Comparison of ENCODE assay signal across 25 cellular contexts in the genomic region with DNA sequence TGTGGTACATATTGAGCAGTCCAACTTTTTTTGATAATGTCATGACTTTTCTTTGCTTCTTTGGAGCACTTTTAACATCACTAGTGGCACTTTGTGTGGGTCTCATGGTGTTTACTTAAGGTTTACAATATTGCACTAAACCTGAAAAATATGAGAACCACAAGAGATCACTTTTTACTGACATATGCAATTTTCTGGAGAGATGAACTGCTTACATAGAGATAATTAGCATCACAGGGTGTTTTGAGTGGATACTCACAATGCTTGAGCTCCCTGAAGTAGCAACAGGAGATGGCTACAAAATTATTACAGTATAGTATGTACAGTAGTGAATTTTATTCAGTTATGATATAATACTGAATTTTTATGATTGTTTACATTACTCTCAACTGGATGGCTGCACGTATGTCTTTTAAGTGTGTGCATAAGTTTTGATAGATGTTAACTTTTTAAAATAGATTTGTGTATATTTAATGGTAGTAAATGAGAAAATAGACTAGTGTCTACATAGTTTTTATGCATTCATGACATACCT. TPM values are rescaled to one million over a fixed set of nuclear protein-coding genes. Genes with fewer than 3 reads are reported as not detected.
DNase-seq lines count a peak whose midpoint lies in the region; ATAC-seq, FAIRE-seq and TF ChIP-seq lines count a peak whose summit lies in the region.
"Had no signal": no experiment of that assay in that cellular context is flagged by ENCODE, and none has a peak within 500 bp of the region (broad histone marks: within the 10 kb centered on the region; RNA-seq: fewer than 3 reads in every experiment).

No MANE protein-coding gene starts in this region.

- no peak for TF ChIP-seq RAD21 in GM12878 (IDR thresholded peaks at IDR 0.05; ENCODE audit: insufficient read depth, low read depth, low read length)

- BruUV-seq in GM12878 (replicated peaks; lab: Mats Ljungman, UMichigan): no TSS peak

- H3K79me2 ChIP-seq in GM12878 (ENCODE audit: control insufficient read depth, insufficient read depth, low read length) (peaks cover 67% of the 10 kb centered on the region), neural progenitor cell (ENCODE audit: low read depth) (peaks cover 100% of the 10 kb centered on the region), GM23248 (ENCODE audit: insufficient read depth) (peaks cover 99% of the 10 kb centered on the region)

- 50% methylated on average over 1 of the region's 1 CpG for WGBS in GM12878 (ENCODE audit: insufficient coverage, insufficient replicate concordance, low lambda C conversion rate, missing lambda C conversion rate)
- WGBS in GM23248 (ENCODE audit: low coverage in 1 of 2, low lambda C conversion rate in 2 of 2, missing lambda C conversion rate in 2 of 2), 2 experiments: 0% methylated on average over 1 of the region's 1 CpG

- H3K4me3 ChIP-seq in GM12878 (no peak overlapping the region), neural progenitor cell (no peak overlapping the region), coronary artery (no peak overlapping the region), GM23248 (no peak overlapping the region)
- H3K4me3 ChIP-seq: esophagus squamous epithelium had no signal

- no peak for DNase-seq in activated CD4-positive, alpha-beta memory T cell treated with anti-CD3 and anti-CD28 coated beads, Interleukin-2, amount 10 ng/mL, durations not matched to agents 7 days and 5 days
- no peak for DNase-seq in activated CD4-positive, alpha-beta memory T cell treated with anti-CD3 and anti-CD28 coated beads for 36 hours
- DNase-seq in NCI-H187 treated with DMSO at 0.1 percent for 48 hours (lab: John Stamatoyannopoulos, UW): peak; percentile 69
- DNase-seq in GM12878 (ENCODE audit: low read depth, low spot score): no peak
- DNase-seq in neural progenitor cell (ENCODE audit: low spot score): no peak
- DNase-seq in coronary artery (ENCODE audit: low spot score): no peak
- no peak for DNase-seq in GM23248
- DNase-seq: ACHN; activated CD4-positive, alpha-beta T cell treated with anti-CD3 and anti-CD28 coated beads for 48 hours; activated naive CD4-positive, alpha-beta T cell treated with Interleukin-2 at 50 U/mL for 16 hours; aorta; cerebellar nuclear complex; DMS153; effector CD8-positive, alpha-beta T cell; esophagus squamous epithelium; Karpas-422; midbrain; NCI-H1436 treated with DMSO at 0.1 percent for 48 hours; retina; stimulated activated CD4-positive, alpha-beta T cell treated with anti-CD3 and anti-CD28 coated beads, Interleukin-12 subunit alpha, Interleukin-12 subunit beta, amount 100 ng/mL, for 4 hours; SW 1271 had no signal

- no peaks in the 10 kb centered on the region for H3K9me2 ChIP-seq in GM23248 (ENCODE audit: insufficient read depth)

- no peak for FAIRE-seq in GM12878 (lab: Jason Lieb, UNC)
- FAIRE-seq: urothelium cell line had no signal

- no peaks in the 10 kb centered on the region for H3K9me3 Mint-ChIP-seq in activated CD4-positive, alpha-beta memory T cell treated with anti-CD3 and anti-CD28 coated beads, Interleukin-2, amount 10 ng/mL, durations not matched to agents 7 days and 5 days
- no peaks in the 10 kb centered on the region for H3K9me3 Mint-ChIP-seq in activated CD4-positive, alpha-beta memory T cell treated with anti-CD3 and anti-CD28 coated beads for 36 hours
- no peaks in the 10 kb centered on the region for H3K9me3 Mint-ChIP-seq in neural progenitor cell

- H3K4me1 Mint-ChIP-seq in activated CD4-positive, alpha-beta memory T cell treated with anti-CD3 and anti-CD28 coated beads, Interleukin-2, amount 10 ng/mL, durations not matched to agents 7 days and 5 days: peaks cover 40% of the 10 kb centered on the region
- peaks cover 48% of the 10 kb centered on the region for H3K4me1 Mint-ChIP-seq in activated CD4-positive, alpha-beta memory T cell treated with anti-CD3 and anti-CD28 coated beads for 36 hours (ENCODE audit: low read depth)
- H3K4me1 Mint-ChIP-seq in neural progenitor cell: no peaks in the 10 kb centered on the region

- H3K9ac ChIP-seq in GM12878 (ENCODE audit: control insufficient read depth, insufficient read depth, low read length): no peak overlapping the region
- H3K9ac ChIP-seq in neural progenitor cell: no peak overlapping the region
- no peak overlapping the region for H3K9ac ChIP-seq in GM23248

- SMC1A ChIA-PET in GM12878 (lab: Charles Lee; ENCODE audit: uncharacterized antibody, unreplicated experiment): interaction anchor here (0.8 to 2.9 kb wide), 3 partner anchors 12 to 37 kb away, joined by 3 to 12 read pairs (median 3); no protein-coding TSS in a partner anchor

- TF ChIP-seq POLR2A in GM12878 (IDR thresholded peaks at IDR 0.05; ENCODE audit: low read depth, low read length): no peak

- H3K4me1 ChIP-seq in GM12878 (ENCODE audit: control insufficient read depth, insufficient read depth, low read length): peaks cover 10% of the 10 kb centered on the region
- H3K4me1 ChIP-seq in neural progenitor cell: no peaks in the 10 kb centered on the region
- H3K4me1 ChIP-seq in GM23248 (ENCODE audit: insufficient read depth): no peaks in the 10 kb centered on the region

- H3K36me3 ChIP-seq in GM12878 (ENCODE audit: control insufficient read depth in 2 of 2, insufficient read depth in 2 of 2, low read length in 1 of 2) (peaks cover 0 to 2% of the 10 kb centered on the region in 2 experiments; a peak in 1 of 4 replicates), neural progenitor cell (no peaks in the 10 kb centered on the region), GM23248 (ENCODE audit: low read depth) (no peaks in the 10 kb centered on the region)

- CTCF ChIA-PET in activated CD4-positive, alpha-beta memory T cell treated with anti-CD3 and anti-CD28 coated beads, Interleukin-2, amount 10 ng/mL, durations not matched to agents 7 days and 5 days (lab: Charles Lee): interaction anchor here (0.6 to 1.2 kb wide), 3 partner anchors 153 to 200 kb away, joined by 3 read pairs; no protein-coding TSS in a partner anchor
- CTCF ChIA-PET in activated CD4-positive, alpha-beta memory T cell treated with anti-CD3 and anti-CD28 coated beads for 36 hours (lab: Charles Lee): no interaction called here
- CTCF ChIA-PET in GM12878 (lab: Yijun Ruan, JAX): interaction anchor here (1.1 to 1.4 kb wide), 2 partner anchors 11 to 79 kb away, joined by 3 read pairs; no protein-coding TSS in a partner anchor

- peaks cover 6% of the 10 kb centered on the region for H3F3A ChIP-seq in neural progenitor cell (ENCODE audit: low read depth)
- no peaks in the 10 kb centered on the region for H3F3A ChIP-seq in GM23248 (ENCODE audit: insufficient read depth)

- peak overlapping the region; percentile 0 for H3K27ac Mint-ChIP-seq in activated CD4-positive, alpha-beta memory T cell treated with anti-CD3 and anti-CD28 coated beads, Interleukin-2, amount 10 ng/mL, durations not matched to agents 7 days and 5 days
- H3K27ac Mint-ChIP-seq in activated CD4-positive, alpha-beta memory T cell treated with anti-CD3 and anti-CD28 coated beads for 36 hours: no peak overlapping the region
- no peak overlapping the region for H3K27ac Mint-ChIP-seq in neural progenitor cell

- peaks cover 14% of the 10 kb centered on the region for H3K36me3 Mint-ChIP-seq in activated CD4-positive, alpha-beta memory T cell treated with anti-CD3 and anti-CD28 coated beads, Interleukin-2, amount 10 ng/mL, durations not matched to agents 7 days and 5 days (ENCODE audit: low read depth)
- H3K36me3 Mint-ChIP-seq in activated CD4-positive, alpha-beta memory T cell treated with anti-CD3 and anti-CD28 coated beads for 36 hours: no peaks in the 10 kb centered on the region
- peaks cover 3% of the 10 kb centered on the region for H3K36me3 Mint-ChIP-seq in neural progenitor cell

- TF ChIP-seq CTCF in GM12878 (IDR thresholded peaks at IDR 0.05 in 2 of 3, conservative IDR thresholded peaks at IDR 0.05 in 1 of 3; ENCODE audit: control insufficient read depth in 2 of 3, extremely low read depth in 1 of 3, insufficient read depth in 1 of 3, low read depth in 3 of 3, low read length in 3 of 3) (no peak), neural progenitor cell (IDR thresholded peaks at IDR 0.05) (no peak), coronary artery (IDR thresholded peaks at IDR 0.05) (no peak)

- in situ Hi-C loops in GM12878 (cut with MboI): no loop called here
- in situ Hi-C loops in GM23248 (cut with MboI): no loop called here

- POLR2A ChIA-PET in activated CD4-positive, alpha-beta memory T cell treated with anti-CD3 and anti-CD28 coated beads, Interleukin-2, amount 10 ng/mL, durations not matched to agents 7 days and 5 days (lab: Charles Lee): interaction anchor here (0.8 to 1.3 kb wide), 2 partner anchors 20 to 130 kb away, joined by 3 to 8 read pairs; no protein-coding TSS in a partner anchor
- POLR2A ChIA-PET in activated CD4-positive, alpha-beta memory T cell treated with anti-CD3 and anti-CD28 coated beads for 36 hours (lab: Charles Lee): no interaction called here
- POLR2A ChIA-PET in GM12878 (lab: Charles Lee): interaction anchor here (0.8 kb wide), 1 partner anchor 11 kb away, joined by 3 read pairs; no protein-coding TSS in a partner anchor

- H3K9me3 ChIP-seq in GM12878 (replicated peaks; ENCODE audit: control insufficient read depth, insufficient read depth, low read length): no peaks in the 10 kb centered on the region
- no peaks in the 10 kb centered on the region for H3K9me3 ChIP-seq in neural progenitor cell (ENCODE audit: low read depth)
- no peaks in the 10 kb centered on the region for H3K9me3 ChIP-seq in GM23248 (ENCODE audit: low read depth)
- H3K9me3 ChIP-seq: esophagus squamous epithelium had no signal

- TF ChIP-seq EP300 in GM12878 (IDR thresholded peaks at IDR 0.05; ENCODE audit: borderline replicate concordance in 1 of 2, control insufficient read depth in 1 of 2, low read depth in 2 of 2, low read length in 2 of 2): no peak

- H4K20me1 ChIP-seq in GM12878 (ENCODE audit: control insufficient read depth, insufficient read depth) (no peaks in the 10 kb centered on the region), neural progenitor cell (ENCODE audit: low read depth) (peaks cover 90% of the 10 kb centered on the region), GM23248 (ENCODE audit: insufficient read depth) (no peaks in the 10 kb centered on the region; the same call in 1 of the 2 replicates)

- H3K4me2 ChIP-seq in GM12878 (ENCODE audit: control insufficient read depth, insufficient read depth) (no peak overlapping the region), neural progenitor cell (no peak overlapping the region), GM23248 (ENCODE audit: unreplicated experiment) (no peak overlapping the region)

- ATAC-seq in GM12878 (peak; percentile 37; the same call in 2 of the 3 replicates), HG02970 (IDR thresholded peaks at IDR 0.05; ENCODE audit: low FRiP score, unreplicated experiment) (no peak)
- ATAC-seq: HCT116 had no signal

- H3K27ac ChIP-seq in GM12878 (ENCODE audit: control insufficient read depth, insufficient read depth) (no peak overlapping the region), neural progenitor cell (peak overlapping the region; percentile 60), coronary artery (no peak overlapping the region), GM23248 (no peak overlapping the region)
- H3K27ac ChIP-seq: C4-2B, esophagus squamous epithelium had no signal

- RAD21 ChIA-PET in GM12878 (lab: Charles Lee; ENCODE audit: unreplicated experiment): no interaction called here

- no peaks in the 10 kb centered on the region for H3K27me3 ChIP-seq in GM12878 (replicated peaks in 1 of 2; ENCODE audit: control insufficient read depth in 2 of 2, insufficient read depth in 2 of 2, low read length in 1 of 2)
- H3K27me3 ChIP-seq in neural progenitor cell: no peaks in the 10 kb centered on the region
- H3K27me3 ChIP-seq in GM23248 (replicated peaks; ENCODE audit: insufficient read depth): no peaks in the 10 kb centered on the region
- H3K27me3 ChIP-seq: esophagus squamous epithelium had no signal

- H2AFZ ChIP-seq in GM12878 (ENCODE audit: control insufficient read depth, low read depth, low read length) (no peak overlapping the region), neural progenitor cell (replicated peaks) (no peak overlapping the region), GM23248 (no peak overlapping the region)

- intact Hi-C loops in activated CD4-positive, alpha-beta memory T cell treated with anti-CD3 and anti-CD28 coated beads for 36 hours (cut with micrococcal nuclease): no loop called here
- intact Hi-C loops in GM12878 (cut with micrococcal nuclease; ENCODE audit: unreplicated experiment): no loop called here

- no peaks in the 10 kb centered on the region for H3K27me3 Mint-ChIP-seq in activated CD4-positive, alpha-beta memory T cell treated with anti-CD3 and anti-CD28 coated beads, Interleukin-2, amount 10 ng/mL, durations not matched to agents 7 days and 5 days
- H3K27me3 Mint-ChIP-seq in activated CD4-positive, alpha-beta memory T cell treated with anti-CD3 and anti-CD28 coated beads for 36 hours: no peaks in the 10 kb centered on the region
- H3K27me3 Mint-ChIP-seq in neural progenitor cell (ENCODE audit: insufficient read depth, low read depth): peaks cover 2% of the 10 kb centered on the region

- no peak overlapping the region for H3K4me3 Mint-ChIP-seq in activated CD4-positive, alpha-beta memory T cell treated with anti-CD3 and anti-CD28 coated beads, Interleukin-2, amount 10 ng/mL, durations not matched to agents 7 days and 5 days
- H3K4me3 Mint-ChIP-seq in activated CD4-positive, alpha-beta memory T cell treated with anti-CD3 and anti-CD28 coated beads for 36 hours: no peak overlapping the region
- H3K4me3 Mint-ChIP-seq in neural progenitor cell: no peak overlapping the region

RNA-seq across cellular contexts. Expression of a gene that starts 22.7 kb away (rescaled TPM):
- 10 to 100 TPM; 33.6 to 35.0 TPM for total RNA-seq in activated CD4-positive, alpha-beta memory T cell treated with anti-CD3 and anti-CD28 coated beads, Interleukin-2, amount 10 ng/mL, durations not matched to agents 7 days and 5 days
- total RNA-seq in activated CD4-positive, alpha-beta memory T cell treated with anti-CD3 and anti-CD28 coated beads for 36 hours: 10 to 100 TPM; 22.2 to 22.6 TPM
- total RNA-seq in GM12878 (2013; cell fraction: nucleolus; rRNA removed): 50.4 and 51.3 TPM in 2 replicates
- total RNA-seq in GM12878 (2014; rRNA removed) (7.9 and 8.7 TPM in 2 replicates), GM12878 (2014; rRNA removed; fragmentation: Illumina TruSeq; extraction: Trizol) (9.2 and 9.4 TPM in 2 replicates), GM12878 (2021) (24.5 and 24.8 TPM in 2 replicates), neural progenitor cell (ENCODE audit: low replicate concordance) (19.7 and 20.0 TPM in 2 replicates)
- 7.8 TPM for polyA plus RNA-seq in GM12878 (2011; ENCODE audit: low read depth)
- polyA plus RNA-seq in GM12878 (2011; rRNA removed) (6.5 and 16.1 TPM in 2 replicates), GM12878 (2014; fragmentation: Illumina TruSeq; extraction: Trizol) (22.7 and 23.0 TPM in 2 replicates), GM12878 (2014; fragmentation: Nextera tagmentation; extraction: Ambion mirVana) (1 to 10 TPM; 1.9 to 4.0 TPM), GM12878 (2014; rRNA removed) (10.4 and 12.6 TPM in 2 replicates), GM12878 (2016; fragmentation: Nextera tagmentation; extraction: Ambion mirVana) (10 to 100 TPM; 21.6 to 24.2 TPM), GM23248 (2016; fragmentation: Nextera tagmentation; extraction: Ambion mirVana) (16.5 and 17.0 TPM in 2 replicates)
- polyA plus RNA-seq in GM12878 (2011; cell fraction: cytosol; rRNA removed): 10.1 and 13.1 TPM in 2 replicates
- polyA plus RNA-seq in GM12878 (2011; cell fraction: nucleus; rRNA removed): 14.2 and 15.4 TPM in 2 replicates
- 11.6 and 11.9 TPM in 2 replicates for polyA plus RNA-seq in GM12878 (2012)
- polyA minus RNA-seq in GM12878 (2011; rRNA and poly(A)+ RNA removed): 13.8 and 14.6 TPM in 2 replicates
- 9.9 and 10.8 TPM in 2 replicates for polyA minus RNA-seq in GM12878 (2011; cell fraction: cytosol; rRNA and poly(A)+ RNA removed)
- 15.5 and 24.6 TPM in 2 replicates for polyA minus RNA-seq in GM12878 (2011; cell fraction: nucleus; rRNA and poly(A)+ RNA removed)
- total RNA-seq in GM23248 (2014; rRNA removed; shearing (Covaris generic)): 7.6 and 7.8 TPM in 2 replicates
